Comparison of ENCODE assay signal across 27 cellular contexts in the genomic region with DNA sequence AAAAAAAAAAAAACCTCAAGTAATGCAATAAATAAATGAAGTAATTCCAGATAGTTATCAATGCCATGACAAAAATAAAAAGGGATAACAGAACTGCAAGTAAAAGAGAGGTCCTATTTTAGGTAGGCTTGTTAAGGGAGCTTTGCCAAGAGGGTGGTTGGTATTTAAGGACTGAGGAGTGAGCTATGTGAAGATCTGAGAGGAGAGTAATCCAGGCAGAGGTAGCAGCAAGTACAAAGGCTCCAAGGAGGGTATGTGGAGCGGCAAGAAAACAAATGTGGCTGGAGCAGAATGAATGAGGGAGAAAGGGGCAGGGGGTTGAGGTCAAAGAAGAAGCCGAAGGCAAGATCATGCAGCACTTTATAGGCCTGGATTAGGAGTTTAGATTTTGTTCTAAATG. TPM values are rescaled to one million over a fixed set of nuclear protein-coding genes. Genes with fewer than 3 reads are reported as not detected.
DNase-seq lines count a peak whose midpoint lies in the region; ATAC-seq, FAIRE-seq and TF ChIP-seq lines count a peak whose summit lies in the region.
"Had no signal": no experiment of that assay in that cellular context is flagged by ENCODE, and none has a peak within 500 bp of the region (broad histone marks: within the 10 kb centered on the region; RNA-seq: fewer than 3 reads in every experiment).

No MANE protein-coding gene starts in this region.

- H3K27me3 ChIP-seq in heart left ventricle (no peaks in the 10 kb centered on the region), right cardiac atrium (ENCODE audit: control insufficient read depth, insufficient read depth) (no peaks in the 10 kb centered on the region), K562 (ENCODE audit: control insufficient read depth in 2 of 2, insufficient read depth in 2 of 2, low read length in 2 of 2) (no peaks in the 10 kb centered on the region), testis (no peaks in the 10 kb centered on the region)
- H3K27me3 ChIP-seq: BLaER1 treated with 17β-estradiol and CSF1 and Interleukin-3, amounts not matched to agents 10 nM and 100 nM had no signal

- H3K27ac ChIP-seq in heart left ventricle (no peak overlapping the region), right cardiac atrium (ENCODE audit: low read length) (no peak overlapping the region), K562 (ENCODE audit: extremely low read depth, low read depth, low read length) (no peak overlapping the region), testis (no peak overlapping the region)
- H3K27ac ChIP-seq: BLaER1 treated with 17β-estradiol and CSF1 and Interleukin-3, amounts not matched to agents 10 nM and 100 nM; SJCRH30 had no signal

- POLR2A ChIA-PET in K562 (lab: Yijun Ruan, JAX): interaction anchor here (2.2 to 2.7 kb wide), 2 partner anchors 8 to 14 kb away, joined by 6 to 12 read pairs; no protein-coding TSS in a partner anchor

- no peaks in the 10 kb centered on the region for H3K9me1 ChIP-seq in K562 (ENCODE audit: control insufficient read depth, insufficient read depth, low read length)

- CTCF ChIA-PET in K562 (lab: Yijun Ruan, JAX; ENCODE audit: low intra/inter-chr PET ratio): no interaction called here

- no peaks in the 10 kb centered on the region for H4K20me1 ChIP-seq in K562 (replicated peaks; ENCODE audit: control insufficient read depth, insufficient read depth, low read length)
- H4K20me1 ChIP-seq: BLaER1 treated with 17β-estradiol and CSF1 and Interleukin-3, amounts not matched to agents 10 nM and 100 nM had no signal

- H3K9me3 Mint-ChIP-seq in nephron progenitor cell: peaks cover 10% of the 10 kb centered on the region

- peaks cover 15% of the 10 kb centered on the region for H3K4me1 Mint-ChIP-seq in nephron progenitor cell
- H3K4me1 Mint-ChIP-seq: CD4-positive, alpha-beta memory T cell had no signal

- FAIRE-seq in K562 (lab: Jason Lieb, UNC): no peak
- FAIRE-seq: GM12878, HepG2 had no signal

- in situ Hi-C loops in K562 (cut with MboI): no loop called here

- no peak overlapping the region for H3K9ac ChIP-seq in K562 (ENCODE audit: insufficient read depth in 1 of 2, low read depth in 2 of 2, low read length in 2 of 2)
- H3K9ac ChIP-seq: BLaER1 treated with 17β-estradiol and CSF1 and Interleukin-3, amounts not matched to agents 10 nM and 100 nM had no signal

- H3K79me2 ChIP-seq in K562 (ENCODE audit: control insufficient read depth, insufficient read depth, low read length): no peaks in the 10 kb centered on the region

- 51 to 73% (median 60%) methylated on average over 2 of the region's 2 CpGs for WGBS in heart left ventricle, 4 donors
- 76% methylated on average over 2 of the region's 2 CpGs for WGBS in right cardiac atrium
- WGBS in K562 (ENCODE audit: insufficient coverage, low coverage, missing lambda C conversion rate): 67% methylated on average over 2 of the region's 2 CpGs
- 47 to 51% methylated on average over 2 of the region's 2 CpGs for WGBS in testis, 2 donors

- H3K4me1 ChIP-seq in heart left ventricle (peaks cover 0 to 13% (median 0%) of the 10 kb centered on the region in 12 donors), right cardiac atrium (ENCODE audit: control insufficient read depth, insufficient read depth, low read length) (peaks cover 4% of the 10 kb centered on the region), K562 (replicated peaks in 1 of 2; ENCODE audit: control insufficient read depth in 2 of 2, insufficient read depth in 2 of 2, low read length in 2 of 2) (peaks cover 3 to 12% of the 10 kb centered on the region in 2 experiments; a peak in 4 of 5 replicates), testis (no peaks in the 10 kb centered on the region)
- H3K4me1 ChIP-seq: BLaER1 treated with 17β-estradiol and CSF1 and Interleukin-3, amounts not matched to agents 10 nM and 100 nM; Caco-2; HAP-1; SJCRH30 had no signal

- H3K4me3 ChIP-seq in heart left ventricle (no peak overlapping the region), right cardiac atrium (ENCODE audit: low read length) (no peak overlapping the region), K562 (no peak overlapping the region), testis (no peak overlapping the region)
- H3K4me3 ChIP-seq: BLaER1 treated with 17β-estradiol and CSF1 and Interleukin-3, amounts not matched to agents 10 nM and 100 nM; GM12878; HAP-1; SJCRH30 had no signal

- peak overlapping the region; percentile 58 for H3K27ac Mint-ChIP-seq in nephron progenitor cell
- H3K27ac Mint-ChIP-seq: CD4-positive, alpha-beta memory T cell had no signal

- no peak for TF ChIP-seq RAD21 in K562 (CRISPR knock-in tag; conservative IDR thresholded peaks at IDR 0.05 in 1 of 2, IDR thresholded peaks at IDR 0.05 in 1 of 2)

- ATAC-seq in heart left ventricle (peak in 3 of 4 donors; percentile 55 to 66 (median 59)), right cardiac atrium (no peak), K562 (no peak; the same call in 2 of the 3 replicates), GM19452 (IDR thresholded peaks at IDR 0.05; ENCODE audit: unreplicated experiment) (no peak)
- ATAC-seq: GM12878, HepG2, Panc1 had no signal

- TF ChIP-seq POLR2A in heart left ventricle (IDR thresholded peaks at IDR 0.05) (no peak), K562 (conservative IDR thresholded peaks at IDR 0.05) (no peak), testis (IDR thresholded peaks at IDR 0.05) (no peak)

- no peak for TF ChIP-seq EP300 in K562 (IDR thresholded peaks at IDR 0.05; ENCODE audit: low read length)

- no peaks in the 10 kb centered on the region for H3K36me3 Mint-ChIP-seq in nephron progenitor cell (ENCODE audit: low read depth)
- H3K36me3 Mint-ChIP-seq: CD4-positive, alpha-beta memory T cell had no signal

- BruUV-seq in K562 (replicated peaks; lab: Mats Ljungman, UMichigan): no TSS peak

- DNase-seq in heart left ventricle: no peak
- DNase-seq in right cardiac atrium: no peak
- no peak for DNase-seq in K562 (ENCODE audit: extremely low read depth in 1 of 4, low spot score in 3 of 4)
- no peak for DNase-seq in nephron progenitor cell
- DNase-seq in superior temporal gyrus (ENCODE audit: extremely low spot score): peak; percentile 28
- DNase-seq in NCI-H1694 treated with DMSO at 0.1 percent for 48 hours (lab: John Stamatoyannopoulos, UW): no peak
- DNase-seq in testis: no peak
- DNase-seq: 8988T; Caco-2; CD4-positive, alpha-beta memory T cell; DMS 273 treated with DMSO at 0.1 percent for 48 hours; DMS79 treated with DMSO at 0.1 percent for 48 hours; KBM-7; MM.1S; NCI-H1048; NCI-H1436 treated with DMSO at 0.1 percent for 48 hours; NCI-H2029; NCI-H524; NCI-H774; NK-92 treated with Interleukin-12 subunit alpha and Interleukin-12 subunit beta, amount 100 ng/mL, for 24 hours; SJCRH30 had no signal

- no peaks in the 10 kb centered on the region for H3K36me3 ChIP-seq in heart left ventricle
- no peaks in the 10 kb centered on the region for H3K36me3 ChIP-seq in K562 (ENCODE audit: control insufficient read depth, insufficient read depth, low read length)
- H3K36me3 ChIP-seq in testis (ENCODE audit: low read depth, missing control alignments): no peaks in the 10 kb centered on the region
- H3K36me3 ChIP-seq: BLaER1 treated with 17β-estradiol and CSF1 and Interleukin-3, amounts not matched to agents 10 nM and 100 nM; HAP-1; SJCRH30 had no signal

- intact Hi-C loops in heart left ventricle (cut with DNase I): no loop called here
- intact Hi-C loops in right cardiac atrium (cut with DNase I): no loop called here
- intact Hi-C loops in K562 (cut with micrococcal nuclease): loop anchor here (5.0 kb wide), 1 partner anchor 1141 kb away; no protein-coding TSS in a partner anchor
- intact Hi-C loops in testis (cut with DNase I; ENCODE audit: low total_unique reads): no loop called here

- H3K4me3 Mint-ChIP-seq in nephron progenitor cell: no peak overlapping the region
- H3K4me3 Mint-ChIP-seq: CD4-positive, alpha-beta memory T cell had no signal

- H3K4me2 ChIP-seq in K562 (ENCODE audit: insufficient read depth, low read length): no peak overlapping the region
- H3K4me2 ChIP-seq: BLaER1 treated with 17β-estradiol and CSF1 and Interleukin-3, amounts not matched to agents 10 nM and 100 nM had no signal

- H3K27me3 Mint-ChIP-seq in nephron progenitor cell (ENCODE audit: low read depth, poor library complexity): peaks cover 14% of the 10 kb centered on the region

- H3K9me3 ChIP-seq in heart left ventricle (peaks cover 0 to 5% (median 0%) of the 10 kb centered on the region in 12 donors), right cardiac atrium (ENCODE audit: control insufficient read depth, low read length) (no peaks in the 10 kb centered on the region), K562 (replicated peaks; ENCODE audit: control insufficient read depth, insufficient read depth, low read depth, low read length) (no peaks in the 10 kb centered on the region; the same call in 1 of the 2 replicates), testis (no peaks in the 10 kb centered on the region)
- H3K9me3 ChIP-seq: Caco-2, HAP-1, SJCRH30 had no signal

- peak overlapping the region; percentile 84 for H2AFZ ChIP-seq in K562 (ENCODE audit: low read depth, low read length)

- TF ChIP-seq CTCF in heart left ventricle (IDR thresholded peaks at IDR 0.05) (no peak), K562 (IDR thresholded peaks at IDR 0.05 in 2 of 3, conservative IDR thresholded peaks at IDR 0.05 in 1 of 3; ENCODE audit: insufficient read depth in 2 of 3, low read depth in 1 of 3, low read length in 3 of 3) (no peak), nephron progenitor cell (IDR thresholded peaks at IDR 0.05) (no peak), testis (IDR thresholded peaks at IDR 0.05) (no peak)

RNA-seq across cellular contexts. Expression of a gene that starts 59.9 kb away (rescaled TPM):
- total RNA-seq in heart left ventricle: 10 to 100 TPM; 26.3 to 33.8 (median 30.8) TPM
- 10 to 100 TPM in 1 of 2 donors, 1 to 10 TPM in 1; 9.8 to 15.7 TPM for polyA plus RNA-seq in heart left ventricle
- 10 to 100 TPM; 34.6 to 38.0 (median 36.8) TPM for total RNA-seq in right cardiac atrium
- polyA plus RNA-seq in right cardiac atrium: 12.9 TPM
- 57.9 and 301 TPM in 2 replicates for total RNA-seq in K562 (2011; cell fraction: chromatin; rRNA removed; ENCODE audit: low replicate concordance)
- 30.5 and 47.2 TPM in 2 replicates for total RNA-seq in K562 (2011; cell fraction: nucleolus; rRNA removed)
- total RNA-seq in K562 (2011; cell fraction: nucleoplasm; rRNA removed): 88.9 and 189 TPM in 2 replicates
- 41.1 and 57.4 TPM in 2 replicates for total RNA-seq in K562 (2014; rRNA removed)
- total RNA-seq in K562 (2014; rRNA removed; fragmentation: Illumina TruSeq; extraction: Trizol): 69.8 and 76.9 TPM in 2 replicates
- total RNA-seq in K562 (2015; rRNA removed; fragmentation: Illumina TruSeq; extraction: Trizol): 73.9 and 77.5 TPM in 2 replicates
- total RNA-seq in K562 (2021): 49.8 and 54.9 TPM in 2 replicates
- polyA plus RNA-seq in K562 (2011; rRNA removed): 27.7 and 44.1 TPM in 2 replicates
- 16.9 and 17.7 TPM in 2 replicates for polyA plus RNA-seq in K562 (2011; cell fraction: cytosol; rRNA removed)
- polyA plus RNA-seq in K562 (2011; cell fraction: nucleus; rRNA removed): 29.4 and 39.0 TPM in 2 replicates
- 25.7 and 29.0 TPM in 2 replicates for polyA plus RNA-seq in K562 (2012)
- polyA plus RNA-seq in K562 (2014; fragmentation: Illumina TruSeq; extraction: Trizol): 31.6 and 34.5 TPM in 2 replicates
- polyA plus RNA-seq in K562 (2014; fragmentation: Nextera tagmentation; extraction: Ambion mirVana): 10 to 100 TPM in 1 of 2 experiments, 1 to 10 TPM in 1; 8.0 to 52.1 TPM
- polyA plus RNA-seq in K562 (2014; rRNA removed): 27.0 and 27.4 TPM in 2 replicates
- 164 and 196 TPM in 2 replicates for polyA minus RNA-seq in K562 (2011; rRNA and poly(A)+ RNA removed)
- polyA minus RNA-seq in K562 (2011; cell fraction: cytosol; rRNA and poly(A)+ RNA removed): 34.5 and 62.7 TPM in 2 replicates
- polyA minus RNA-seq in K562 (2011; cell fraction: nucleus; rRNA and poly(A)+ RNA removed): 138 and 164 TPM in 2 replicates
- 100 to 1,000 TPM; 105 to 109 TPM for total RNA-seq in testis
- 39.9 TPM for polyA plus RNA-seq in testis (ENCODE audit: insufficient read depth, low read depth, low replicate concordance)
- polyA plus RNA-seq: CD4-positive, alpha-beta memory T cell had no signal

Comparison
In these comparisons a context has a peak if more than half of its experiments do, and no peak if none do; other contexts are left out.
1. ATAC-seq: peak in heart left ventricle (3 of 4); none in right cardiac atrium (0 of 2), K562 (single experiment) and GM19452 (single experiment).